Comparison of ENCODE assay signal across 17 cellular contexts in the genomic region with DNA sequence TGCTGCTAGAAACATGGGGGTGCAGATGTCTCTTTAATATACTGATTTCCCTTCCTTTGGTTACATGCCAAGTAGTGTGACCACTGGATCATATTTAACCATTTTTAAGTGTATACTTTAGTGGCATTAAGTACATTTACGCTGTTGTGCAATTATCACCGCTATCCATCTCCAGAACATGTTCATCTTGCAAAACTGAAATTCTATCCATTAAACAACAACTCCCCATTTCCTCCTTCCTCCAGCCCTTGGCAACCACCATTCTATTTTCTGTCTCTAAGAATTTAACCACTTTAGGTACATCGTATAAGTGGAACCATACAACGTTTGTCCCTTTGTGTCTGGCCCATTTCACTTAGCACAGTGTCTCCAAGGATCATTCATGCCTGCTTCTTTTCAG. TPM values are rescaled to one million over a fixed set of nuclear protein-coding genes. Genes with fewer than 3 reads are reported as not detected.
A peak's percentile ranks its signal among the peaks of the same experiment; 100 is the strongest.
DNase-seq lines count a peak whose midpoint lies in the region; ATAC-seq, FAIRE-seq and TF ChIP-seq lines count a peak whose summit lies in the region.
"Had no signal": no experiment of that assay in that cellular context is flagged by ENCODE, and none has a peak within 500 bp of the region (broad histone marks: within the 10 kb centered on the region; RNA-seq: fewer than 3 reads in every experiment).

No MANE protein-coding gene starts in this region.

- H2BK5ac ChIP-seq in trophoblast cell (ENCODE audit: low read depth, low read length, poor library complexity), result no peak overlapping the region

- no peak overlapping the region for H2BK120ac ChIP-seq in trophoblast cell (ENCODE audit: insufficient read depth, low read length, poor library complexity)

- CTCF ChIA-PET in A549 (lab: Yijun Ruan, JAX), result interaction anchor here (1.1 to 1.8 kb wide), 4 partner anchors 8 to 110 kb away, joined by 4 to 10 read pairs (median 6); no protein-coding TSS in a partner anchor

- H4K8ac ChIP-seq in trophoblast cell (ENCODE audit: low read depth, low read length), result no peak overlapping the region

- intact Hi-C loops in lower lobe of right lung (cut with DNase I), result no loop called here

- H3K4ac ChIP-seq in trophoblast cell (ENCODE audit: low read depth, low read length), result no peak overlapping the region

- H2AFZ ChIP-seq in trophoblast cell (ENCODE audit: insufficient read depth, low read length, poor library complexity), result no peak overlapping the region

- H2BK12ac ChIP-seq in trophoblast cell (ENCODE audit: low read length), result no peak overlapping the region

- no peak overlapping the region for H3K4me3 Mint-ChIP-seq in natural killer cell treated with Interleukin-12 subunit alpha and Interleukin-12 subunit beta and Interleukin-15 and Interleukin-18, amount 100 ng/mL, for 72 hours
- H3K4me3 Mint-ChIP-seq: activated T-cell treated with anti-CD3 and anti-CD28 coated beads, Interleukin-2, amount 50 U/mL, for 4 hours had no signal

- H3K27ac ChIP-seq in A549 (peak overlapping the region; percentile 87 to 93; a peak in 4 of 6 replicates), VCaP (peak overlapping the region; percentile 98), lower lobe of right lung (peak overlapping the region; percentile 10), trophoblast cell (ENCODE audit: low read depth, low read length) (no peak overlapping the region)
- H3K27ac ChIP-seq: testis had no signal

- TF ChIP-seq CTCF in A549 (IDR thresholded peaks at IDR 0.05), result no peak
- no peak for TF ChIP-seq CTCF in VCaP (conservative IDR thresholded peaks at IDR 0.05)
- no peak for TF ChIP-seq CTCF in lower lobe of right lung (IDR thresholded peaks at IDR 0.05)

- 91% methylated on average over 4 of the region's 4 CpGs for WGBS in A549 (ENCODE audit: missing lambda C conversion rate)
- no CpG with 5 or more reads among the region's 4 CpGs for WGBS in trophoblast cell (ENCODE audit: extremely low coverage, insufficient coverage, insufficient read length)

- no peak overlapping the region for H3K9ac ChIP-seq in trophoblast cell (ENCODE audit: low read length)

- in situ Hi-C loops in KBM-7 (cut with MboI; ENCODE audit: low pct_unique_long_range_greater_than_20kb, low sequenced_read_pairs), result no loop called here

- no peaks in the 10 kb centered on the region for H3K9me3 Mint-ChIP-seq in natural killer cell treated with Interleukin-12 subunit alpha and Interleukin-12 subunit beta and Interleukin-15 and Interleukin-18, amount 100 ng/mL, for 72 hours
- H3K9me3 Mint-ChIP-seq: activated T-cell treated with anti-CD3 and anti-CD28 coated beads, Interleukin-2, amount 50 U/mL, for 4 hours had no signal

- no peak for TF ChIP-seq EP300 in A549 (IDR thresholded peaks at IDR 0.05)

- H4K91ac ChIP-seq in trophoblast cell (ENCODE audit: low read depth, low read length), result no peak overlapping the region

- no peaks in the 10 kb centered on the region for H3K9me3 ChIP-seq in A549
- H3K9me3 ChIP-seq in lower lobe of right lung, result no peaks in the 10 kb centered on the region
- no peaks in the 10 kb centered on the region for H3K9me3 ChIP-seq in trophoblast cell (ENCODE audit: insufficient read depth, low read depth, low read length)
- H3K9me3 ChIP-seq: testis had no signal

- no peaks in the 10 kb centered on the region for H3K36me3 ChIP-seq in lower lobe of right lung
- no peaks in the 10 kb centered on the region for H3K36me3 ChIP-seq in trophoblast cell (ENCODE audit: control insufficient read depth in 1 of 2, insufficient read depth in 2 of 2, low read length in 2 of 2)

- H3K27me3 ChIP-seq in lower lobe of right lung (ENCODE audit: low read depth) (no peaks in the 10 kb centered on the region), trophoblast cell (ENCODE audit: insufficient read depth, low read length) (no peaks in the 10 kb centered on the region)
- H3K27me3 ChIP-seq: testis had no signal

- H3K27ac Mint-ChIP-seq in natural killer cell treated with Interleukin-12 subunit alpha and Interleukin-12 subunit beta and Interleukin-15 and Interleukin-18, amount 100 ng/mL, for 72 hours, result no peak overlapping the region

- peaks cover 16% of the 10 kb centered on the region for H3K79me1 ChIP-seq in trophoblast cell (ENCODE audit: low read length)

- H3K36me3 Mint-ChIP-seq in natural killer cell treated with Interleukin-12 subunit alpha and Interleukin-12 subunit beta and Interleukin-15 and Interleukin-18, amount 100 ng/mL, for 72 hours, result no peaks in the 10 kb centered on the region

- TF ChIP-seq POLR2A in A549 (IDR thresholded peaks at IDR 0.05; ENCODE audit: low read length), result no peak

- no peak overlapping the region for H3K23ac ChIP-seq in trophoblast cell (ENCODE audit: low read length)

- H3K4me3 ChIP-seq in A549 (no peak overlapping the region), lower lobe of right lung (no peak overlapping the region), trophoblast cell (ENCODE audit: low read depth, low read length) (no peak overlapping the region)
- H3K4me3 ChIP-seq: testis had no signal

- H3K27me3 Mint-ChIP-seq in natural killer cell treated with Interleukin-12 subunit alpha and Interleukin-12 subunit beta and Interleukin-15 and Interleukin-18, amount 100 ng/mL, for 72 hours, result peaks cover 13 to 23% of the 10 kb centered on the region in 2 donors

- H3K4me1 ChIP-seq in A549, result peaks cover 50% of the 10 kb centered on the region
- H3K4me1 ChIP-seq in lower lobe of right lung, result peaks cover 43% of the 10 kb centered on the region
- peaks cover 18% of the 10 kb centered on the region in 2 experiments for H3K4me1 ChIP-seq in trophoblast cell (ENCODE audit: control insufficient read depth in 1 of 2, insufficient read depth in 2 of 2, low read length in 2 of 2)

- no peak overlapping the region for H3K14ac ChIP-seq in trophoblast cell (ENCODE audit: low read length)

- POLR2A ChIA-PET in A549 (lab: Yijun Ruan, JAX), result no interaction called here

- no peaks in the 10 kb centered on the region for H3K79me2 ChIP-seq in trophoblast cell (ENCODE audit: control insufficient read depth, insufficient read depth, low read length, poor library complexity)

- H2AK5ac ChIP-seq in trophoblast cell (ENCODE audit: low read length), result no peak overlapping the region

- ATAC-seq in A549 (no peak), lower lobe of right lung (no peak)
- no peak for ATAC-seq in natural killer cell treated with Interleukin-12 subunit alpha and Interleukin-12 subunit beta and Interleukin-15 and Interleukin-18, amount 100 ng/mL, for 72 hours
- ATAC-seq: activated T-cell treated with anti-CD3 and anti-CD28 coated beads, Interleukin-2, amount 50 U/mL, for 4 hours had no signal

- H3K4me2 ChIP-seq in A549 (no peak overlapping the region), trophoblast cell (ENCODE audit: low read length) (no peak overlapping the region)

- H3K18ac ChIP-seq in trophoblast cell (ENCODE audit: low read length), result no peak overlapping the region

- no peak overlapping the region for H4K12ac ChIP-seq in trophoblast cell (ENCODE audit: low read depth, low read length)

- DNase-seq in A549 (ENCODE audit: low read depth in 1 of 2, low spot score in 1 of 2) (no peak), KBM-7 (peak; percentile 72), lower lobe of right lung (no peak), LoVo (ENCODE audit: low spot score) (no peak), GDM1 (lab: John Stamatoyannopoulos, UW) (no peak), trophoblast cell (no peak)
- DNase-seq in natural killer cell treated with Interleukin-12 subunit alpha and Interleukin-12 subunit beta and Interleukin-15 and Interleukin-18, amount 100 ng/mL, for 72 hours (ENCODE audit: low spot score), result no peak
- DNase-seq: activated CD4-positive, alpha-beta T cell treated with anti-CD3 and anti-CD28 coated beads for 48 hours; activated T-cell treated with anti-CD3 and anti-CD28 coated beads, Interleukin-2, amount 50 U/mL, for 4 hours; cortex of kidney; GOT3; Karpas-422; NCI-H345; nucleus accumbens; T-helper 9 cell; testis had no signal

- H3K4me1 Mint-ChIP-seq in natural killer cell treated with Interleukin-12 subunit alpha and Interleukin-12 subunit beta and Interleukin-15 and Interleukin-18, amount 100 ng/mL, for 72 hours (ENCODE audit: low read depth in 2 of 2), result peaks cover 0 to 11% of the 10 kb centered on the region in 2 donors

- TF ChIP-seq RAD21 in A549 (conservative IDR thresholded peaks at IDR 0.05 in 1 of 2, IDR thresholded peaks at IDR 0.05 in 1 of 2), result no peak

- no peak for FAIRE-seq in A549 (lab: Jason Lieb, UNC)

TF ChIP-seq in A549, 52 proteins besides CTCF, POLR2A, EP300 and RAD21 (continues in another document):
- TF ChIP-seq CEBPB (IDR thresholded peaks at IDR 0.05) (no peak), FOSB (CRISPR knock-in tag; IDR thresholded peaks at IDR 0.05) (no peak), RCOR1 (IDR thresholded peaks at IDR 0.05; ENCODE audit: low read depth, low read length) (no peak), CBX8 (IDR thresholded peaks at IDR 0.05) (no peak), HOXA7 (CRISPR knock-in tag; IDR thresholded peaks at IDR 0.05) (no peak), ZC3H11A (IDR thresholded peaks at IDR 0.05) (no peak), KDM5A (IDR thresholded peaks at IDR 0.05) (no peak), ZNF302 (CRISPR knock-in tag; IDR thresholded peaks at IDR 0.05) (no peak), KDM1A (IDR thresholded peaks at IDR 0.05; ENCODE audit: low read depth) (no peak), MAFK (IDR thresholded peaks at IDR 0.05; ENCODE audit: partially characterized antibody) (no peak)
- TF ChIP-seq, protein P1, sequence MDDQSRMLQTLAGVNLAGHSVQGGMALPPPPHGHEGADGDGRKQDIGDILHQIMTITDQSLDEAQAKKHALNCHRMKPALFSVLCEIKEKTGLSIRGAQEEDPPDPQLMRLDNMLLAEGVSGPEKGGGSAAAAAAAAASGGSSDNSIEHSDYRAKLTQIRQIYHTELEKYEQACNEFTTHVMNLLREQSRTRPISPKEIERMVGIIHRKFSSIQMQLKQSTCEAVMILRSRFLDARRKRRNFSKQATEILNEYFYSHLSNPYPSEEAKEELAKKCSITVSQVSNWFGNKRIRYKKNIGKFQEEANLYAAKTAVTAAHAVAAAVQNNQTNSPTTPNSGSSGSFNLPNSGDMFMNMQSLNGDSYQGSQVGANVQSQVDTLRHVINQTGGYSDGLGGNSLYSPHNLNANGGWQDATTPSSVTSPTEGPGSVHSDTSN (IDR thresholded peaks at IDR 0.05), result no peak
- TF ChIP-seq, protein P2, sequence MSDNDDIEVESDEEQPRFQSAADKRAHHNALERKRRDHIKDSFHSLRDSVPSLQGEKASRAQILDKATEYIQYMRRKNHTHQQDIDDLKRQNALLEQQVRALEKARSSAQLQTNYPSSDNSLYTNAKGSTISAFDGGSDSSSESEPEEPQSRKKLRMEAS (IDR thresholded peaks at IDR 0.05), result no peak

RNA-seq across cellular contexts. Expression of a gene that starts 44.4 kb away (rescaled TPM):
- 132 and 142 TPM in 2 replicates for polyA plus RNA-seq in A549 (2011; rRNA removed)
- 23.1 and 23.9 TPM in 2 replicates for polyA plus RNA-seq in A549 (2012; cell fraction: cytosol; rRNA removed)
- 26.1 and 34.9 TPM in 2 replicates for polyA plus RNA-seq in A549 (2012; cell fraction: nucleus; rRNA removed)
- polyA plus RNA-seq in A549 (2017; fragmentation: RNase III; extraction: RNeasy Plus Mini Kit Qiagen cat#74134 plus additional on column Dnase treatment), result 60.6 to 65.9 TPM (median 61.8 TPM) in 3 replicates
- 263 and 357 TPM in 2 replicates for polyA minus RNA-seq in A549 (2011; rRNA and poly(A)+ RNA removed)
- total RNA-seq in lower lobe of right lung, result 45.5 TPM
- polyA plus RNA-seq in trophoblast cell (2013), result 22.2 and 22.5 TPM in 2 replicates
- 10 to 100 TPM; 34.5 to 37.1 TPM for total RNA-seq in natural killer cell treated with Interleukin-12 subunit alpha and Interleukin-12 subunit beta and Interleukin-15 and Interleukin-18, amount 100 ng/mL, for 72 hours
